Comparison of ENCODE assay signal across 21 cellular contexts in the genomic region with DNA sequence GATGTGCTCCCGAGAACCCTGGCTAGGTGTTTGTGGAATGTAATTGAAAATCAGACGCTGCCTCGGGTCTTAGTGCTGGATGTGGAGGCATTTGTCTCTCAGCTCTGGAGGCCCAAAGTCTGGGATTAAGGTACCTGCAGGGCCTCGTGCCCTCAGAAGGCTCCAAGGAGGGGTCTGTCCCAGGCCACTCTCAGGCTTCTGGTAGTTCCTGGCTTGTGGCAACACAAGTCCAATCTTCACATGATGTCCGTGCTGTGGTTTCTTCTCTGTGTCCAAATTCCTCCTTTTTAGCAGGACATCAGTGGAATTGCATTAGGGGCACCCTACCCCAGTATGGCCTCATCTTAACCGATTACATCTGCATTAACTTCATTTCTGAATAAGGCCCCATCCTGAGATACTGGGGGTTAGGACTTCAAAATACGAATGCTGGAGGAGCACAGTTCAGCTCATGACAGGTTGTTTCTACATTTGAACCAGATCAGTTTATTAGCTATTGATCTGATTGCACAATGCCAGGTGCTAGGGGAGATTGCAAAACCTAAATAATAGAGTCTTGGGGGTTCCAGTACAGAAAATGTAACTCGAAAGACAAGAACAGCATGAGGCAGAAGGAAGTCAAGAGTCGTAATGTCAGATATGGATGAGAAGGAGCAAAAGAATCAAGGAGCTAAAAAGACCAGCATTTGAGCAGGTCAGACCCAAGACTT. TPM values are rescaled to one million over a fixed set of nuclear protein-coding genes. Genes with fewer than 3 reads are reported as not detected.
DNase-seq lines count a peak whose midpoint lies in the region; ATAC-seq, FAIRE-seq and TF ChIP-seq lines count a peak whose summit lies in the region.
"Had no signal": no experiment of that assay in that cellular context is flagged by ENCODE, and none has a peak within 500 bp of the region (broad histone marks: within the 10 kb centered on the region; RNA-seq: fewer than 3 reads in every experiment).

No MANE protein-coding gene starts in this region.

- TF ChIP-seq EP300 in HepG2 (IDR thresholded peaks at IDR 0.05; ENCODE audit: low read depth in 2 of 2, low read length in 2 of 2) (no peak), HepG2 (CRISPR knock-in tag; IDR thresholded peaks at IDR 0.05; ENCODE audit: borderline replicate concordance) (no peak), transverse colon (IDR thresholded peaks at IDR 0.05; ENCODE audit: low read depth) (no peak)

- no peak for TF ChIP-seq RAD21 in HepG2 (CRISPR knock-in tag; IDR thresholded peaks at IDR 0.05)

- no peak for DNase-seq in chondrocyte (ENCODE audit: low spot score)
- no peak for DNase-seq in HepG2 (ENCODE audit: low spot score)
- no peak for DNase-seq in aorta
- DNase-seq in natural killer cell = no peak
- DNase-seq in transverse colon = no peak
- DNase-seq: Calu3; CD8-positive, alpha-beta T cell; GOT3; KG1; MV-4-11; NCI-H187 treated with DMSO at 0.1 percent for 48 hours; NCI-H226; NCI-H524; NCI-H82; OCI-M1; SHP77 had no signal

- H3K9me3 ChIP-seq in HepG2 (ENCODE audit: low read length) (no peaks in the 10 kb centered on the region), skeletal muscle tissue (ENCODE audit: control insufficient read depth in 3 of 3, low read length in 3 of 3) (no peaks in the 10 kb centered on the region), aorta (ENCODE audit: control insufficient read depth, low read length) (no peaks in the 10 kb centered on the region), transverse colon (no peaks in the 10 kb centered on the region)

- TF ChIP-seq POLR2A in HepG2 (IDR thresholded peaks at IDR 0.05; ENCODE audit: insufficient read depth in 1 of 2, low read depth in 2 of 2, low read length in 2 of 2) (no peak), transverse colon (IDR thresholded peaks at IDR 0.05) (no peak)

- H3K27ac ChIP-seq in HepG2 (ENCODE audit: extremely low read length, insufficient read depth, low read length) (no peak overlapping the region), skeletal muscle tissue (ENCODE audit: low read depth, low read length) (peak overlapping the region; percentile 30), aorta (ENCODE audit: low read depth in 1 of 2, low read length in 2 of 2) (peak overlapping the region; percentile 45 to 46), transverse colon (no peak overlapping the region)
- H3K27ac ChIP-seq: BLaER1 treated with 17β-estradiol and CSF1 and Interleukin-3, amounts not matched to agents 10 nM and 100 nM had no signal

- 18% methylated on average over 9 of the region's 9 CpGs for WGBS in HepG2 (ENCODE audit: low lambda C conversion rate)
- WGBS in aorta, 2 donors = 51 to 63% methylated on average over 9 of the region's 9 CpGs
- 79 to 81% methylated on average over 3 to 9 of the region's 9 CpGs for WGBS in transverse colon (ENCODE audit: low coverage in 1 of 2), 2 donors

- no peaks in the 10 kb centered on the region for H4K20me1 ChIP-seq in HepG2 (ENCODE audit: insufficient read depth, low read length)

- TF ChIP-seq CTCF in chondrocyte (IDR thresholded peaks at IDR 0.05) (no peak), HepG2 (CRISPR knock-in tag; IDR thresholded peaks at IDR 0.05) (no peak), natural killer cell (IDR thresholded peaks at IDR 0.05) (no peak), transverse colon (IDR thresholded peaks at IDR 0.05) (no peak)

- no peak overlapping the region for H2AFZ ChIP-seq in HepG2 (ENCODE audit: low read length)

- intact Hi-C loops in HepG2 (cut with micrococcal nuclease; ENCODE audit: unreplicated experiment) (no loop called here), aorta (cut with DNase I) (loop anchor here (2.0 to 10.0 kb wide), 4 partner anchors 33 to 166 kb away; no protein-coding TSS in a partner anchor), natural killer cell (cut with micrococcal nuclease) (no loop called here), transverse colon (cut with DNase I; ENCODE audit: low total_unique reads) (no loop called here)

- POLR2A ChIA-PET in HepG2 (lab: Yijun Ruan, JAX) = no interaction called here

- H3K4me1 ChIP-seq in HepG2 (ENCODE audit: insufficient read depth, low read length) (peaks cover 5% of the 10 kb centered on the region), skeletal muscle tissue (ENCODE audit: control insufficient read depth in 3 of 3, insufficient read depth in 3 of 3, low read length in 3 of 3) (peaks cover 25 to 42% (median 38%) of the 10 kb centered on the region in 3 donors), aorta (ENCODE audit: control insufficient read depth in 1 of 2, insufficient read depth in 2 of 2, low read length in 2 of 2) (peaks cover 0 to 2% of the 10 kb centered on the region in 2 donors), transverse colon (peaks cover 4 to 17% (median 9%) of the 10 kb centered on the region in 4 donors)

- H3K79me2 ChIP-seq in HepG2 (ENCODE audit: insufficient read depth, low read length) = no peaks in the 10 kb centered on the region

- BruUV-seq in HepG2 (replicated peaks; lab: Mats Ljungman, UMichigan) = no TSS peak

- H3K4me1 Mint-ChIP-seq in chondrocyte (ENCODE audit: low read depth) (peaks cover 78% of the 10 kb centered on the region), natural killer cell (peaks cover 5 to 12% of the 10 kb centered on the region in 2 donors)

- H3K27me3 Mint-ChIP-seq in chondrocyte (ENCODE audit: low read depth) = no peaks in the 10 kb centered on the region
- H3K27me3 Mint-ChIP-seq in natural killer cell (ENCODE audit: low read depth in 2 of 2) = peaks cover 44 to 63% of the 10 kb centered on the region in 2 donors

- H3K4me2 ChIP-seq in HepG2 (ENCODE audit: low read depth, low read length) = no peak overlapping the region
- H3K4me2 ChIP-seq: BLaER1 treated with 17β-estradiol and CSF1 and Interleukin-3, amounts not matched to agents 10 nM and 100 nM had no signal

- ATAC-seq in HepG2 (no peak), aorta (ENCODE audit: low FRiP score) (no peak), natural killer cell (no peak), GM18498 (IDR thresholded peaks at IDR 0.05; ENCODE audit: unreplicated experiment) (no peak)
- ATAC-seq: CD8-positive, alpha-beta T cell had no signal

- peaks cover 10 to 73% of the 10 kb centered on the region in 2 experiments for H3K27me3 ChIP-seq in HepG2 (ENCODE audit: control insufficient read depth in 1 of 2, insufficient read depth in 2 of 2, low read length in 2 of 2)
- H3K27me3 ChIP-seq in skeletal muscle tissue (ENCODE audit: control insufficient read depth in 3 of 3, insufficient read depth in 3 of 3, low read length in 3 of 3) = peaks cover 0 to 6% (median 0%) of the 10 kb centered on the region in 3 donors
- H3K27me3 ChIP-seq in aorta (ENCODE audit: control insufficient read depth in 1 of 2, insufficient read depth in 2 of 2, low read length in 1 of 2) = no peaks in the 10 kb centered on the region
- peaks cover 47% of the 10 kb centered on the region for H3K27me3 ChIP-seq in transverse colon

- H3K36me3 ChIP-seq in HepG2 (replicated peaks in 1 of 2; ENCODE audit: control insufficient read depth in 1 of 2, insufficient read depth in 2 of 2, low read length in 2 of 2) (no peaks in the 10 kb centered on the region), skeletal muscle tissue (ENCODE audit: control insufficient read depth in 3 of 3, insufficient read depth in 3 of 3, low read length in 3 of 3) (no peaks in the 10 kb centered on the region), aorta (ENCODE audit: control insufficient read depth in 1 of 2, insufficient read depth in 2 of 2, low read length in 1 of 2) (no peaks in the 10 kb centered on the region), transverse colon (no peaks in the 10 kb centered on the region)
- H3K36me3 ChIP-seq: BLaER1 treated with 17β-estradiol and CSF1 and Interleukin-3, amounts not matched to agents 10 nM and 100 nM had no signal

- H3K27ac Mint-ChIP-seq in chondrocyte (ENCODE audit: unreplicated experiment) (peak overlapping the region; percentile 98), natural killer cell (no peak overlapping the region)
- H3K27ac Mint-ChIP-seq: CD8-positive, alpha-beta T cell had no signal

- peaks cover 2% of the 10 kb centered on the region for H3K36me3 Mint-ChIP-seq in chondrocyte (ENCODE audit: low read depth)
- no peaks in the 10 kb centered on the region for H3K36me3 Mint-ChIP-seq in natural killer cell

- H3K9ac ChIP-seq in HepG2 (ENCODE audit: insufficient read depth, low read depth, low read length) (no peak overlapping the region), skeletal muscle tissue (ENCODE audit: low read depth in 1 of 3, low read length in 3 of 3) (no peak overlapping the region)
- H3K9ac ChIP-seq: BLaER1 treated with 17β-estradiol and CSF1 and Interleukin-3, amounts not matched to agents 10 nM and 100 nM had no signal

- H3K9me3 Mint-ChIP-seq in chondrocyte (ENCODE audit: low read depth) (no peaks in the 10 kb centered on the region), natural killer cell (no peaks in the 10 kb centered on the region)
- H3K9me3 Mint-ChIP-seq: CD8-positive, alpha-beta T cell had no signal

- H3K4me3 ChIP-seq in HepG2 (replicated peaks in 1 of 3; ENCODE audit: insufficient read depth in 1 of 3, low read depth in 2 of 3, low read length in 3 of 3) (no peak overlapping the region), skeletal muscle tissue (ENCODE audit: low read length in 3 of 3) (no peak overlapping the region), aorta (ENCODE audit: low read length in 2 of 2) (no peak overlapping the region), transverse colon (no peak overlapping the region)
- H3K4me3 ChIP-seq: BLaER1 treated with 17β-estradiol and CSF1 and Interleukin-3, amounts not matched to agents 10 nM and 100 nM had no signal

- in situ Hi-C loops in HepG2 (cut with HindIII; ENCODE audit: extremely low pct_ligation_motif_present, low pct_unique_long_range_greater_than_20kb) = no loop called here
- in situ Hi-C loops in transverse colon (cut with MboI; ENCODE audit: low pct_ligation_motif_present in 1 of 4, low pct_unique_long_range_greater_than_20kb in 1 of 4, low sequenced_read_pairs in 3 of 4) = no loop called here

- H3K4me3 Mint-ChIP-seq in chondrocyte (ENCODE audit: unreplicated experiment) (no peak overlapping the region), natural killer cell (no peak overlapping the region)
- H3K4me3 Mint-ChIP-seq: CD8-positive, alpha-beta T cell had no signal

- CTCF ChIA-PET in HepG2 (lab: Yijun Ruan, JAX; ENCODE audit: low intra/inter-chr PET ratio, low total read pairs) = no interaction called here

- no peak for FAIRE-seq in HepG2 (lab: Jason Lieb, UNC)
- FAIRE-seq: GM12891, GM18507 had no signal

RNA-seq across cellular contexts. Expression of a gene that starts 3.9 kb away (rescaled TPM):
- 96.8 to 138 TPM (median 137 TPM) in 3 replicates for total RNA-seq in chondrocyte
- total RNA-seq in HepG2 (2016; rRNA removed; fragmentation: Illumina TruSeq; extraction: Trizol) = 15.7 and 16.1 TPM in 2 replicates
- 11.5 and 12.3 TPM in 2 replicates for total RNA-seq in HepG2 (2016; cell fraction: cytosol; rRNA removed; fragmentation: Illumina TruSeq; extraction: Trizol; ENCODE audit: low read depth)
- 13.7 and 16.6 TPM in 2 replicates for total RNA-seq in HepG2 (2016; cell fraction: insoluble cytoplasmic fraction; rRNA removed; fragmentation: Illumina TruSeq; extraction: Trizol)
- 9.3 and 9.6 TPM in 2 replicates for total RNA-seq in HepG2 (2016; cell fraction: membrane; rRNA removed; fragmentation: Illumina TruSeq; extraction: Trizol)
- 45.3 and 48.2 TPM in 2 replicates for total RNA-seq in HepG2 (2016; cell fraction: nucleus; rRNA removed; fragmentation: Illumina TruSeq; extraction: Trizol)
- 22.0 and 22.3 TPM in 2 replicates for polyA plus RNA-seq in HepG2 (2011; rRNA removed)
- polyA plus RNA-seq in HepG2 (2011; cell fraction: cytosol; rRNA removed) = 9.0 and 10.2 TPM in 2 replicates
- 110 and 141 TPM in 2 replicates for polyA plus RNA-seq in HepG2 (2011; cell fraction: nucleus; rRNA removed)
- polyA plus RNA-seq in HepG2 (2012) = 21.5 and 24.1 TPM in 2 replicates
- polyA plus RNA-seq in HepG2 (2016; cell fraction: cytosol; fragmentation: Illumina TruSeq; extraction: Trizol; ENCODE audit: low read depth) = 0.69 and 0.98 TPM in 2 replicates
- polyA plus RNA-seq in HepG2 (2016; cell fraction: insoluble cytoplasmic fraction; fragmentation: Illumina TruSeq; extraction: Trizol; ENCODE audit: low read depth) = 13.3 and 17.2 TPM in 2 replicates
- polyA plus RNA-seq in HepG2 (2016; cell fraction: membrane; fragmentation: Illumina TruSeq; extraction: Trizol; ENCODE audit: low read depth) = 2.7 and 3.1 TPM in 2 replicates
- polyA plus RNA-seq in HepG2 (2016; cell fraction: nucleus; fragmentation: Illumina TruSeq; extraction: Trizol; ENCODE audit: insufficient read depth, low read depth) = 47.5 and 52.5 TPM in 2 replicates
- polyA minus RNA-seq in HepG2 (2011; rRNA and poly(A)+ RNA removed; ENCODE audit: low replicate concordance) = 26.0 and 29.1 TPM in 2 replicates
- 9.2 and 12.9 TPM in 2 replicates for polyA minus RNA-seq in HepG2 (2011; cell fraction: cytosol; rRNA and poly(A)+ RNA removed)
- polyA minus RNA-seq in HepG2 (2011; cell fraction: nucleus; rRNA and poly(A)+ RNA removed) = 117 and 128 TPM in 2 replicates
- total RNA-seq in skeletal muscle tissue = 99.7 TPM
- total RNA-seq in aorta = 100 to 1,000 TPM; 124 to 132 TPM
- polyA plus RNA-seq in aorta = 10 to 100 TPM; 16.2 to 76.5 TPM
- total RNA-seq in natural killer cell = 100 to 1,000 TPM in 2 of 3 donors, 10 to 100 TPM in 1; 99.9 to 135 (median 105) TPM
- 100 to 1,000 TPM in 1 of 4 donors, 10 to 100 TPM in 3; 62.3 to 104 (median 75.6) TPM for total RNA-seq in transverse colon

Comparison
In these comparisons a context has a peak if more than half of its experiments do, and no peak if none do; other contexts are left out.
1. H3K27ac ChIP-seq: peak in skeletal muscle tissue (single experiment) and aorta (2 of 2); none in HepG2 (single experiment) and transverse colon (0 of 4).
2. intact Hi-C loops: an anchor here in aorta (2.0 to 10.0 kb wide); none called in HepG2, natural killer cell and transverse colon.